In genomic region chr16:4475880-4476790, GRCh38 we compare ENCODE assay signal across 8 cellular contexts. TPM values are rescaled to one million over a fixed set of nuclear protein-coding genes. Genes with fewer than 3 reads are reported as not detected.
A peak's percentile ranks its signal among the peaks of the same experiment; 100 is the strongest.
DNase-seq lines count a peak whose midpoint lies in the region; ATAC-seq and TF ChIP-seq lines count a peak whose summit lies in the region.

A gene with protein sequence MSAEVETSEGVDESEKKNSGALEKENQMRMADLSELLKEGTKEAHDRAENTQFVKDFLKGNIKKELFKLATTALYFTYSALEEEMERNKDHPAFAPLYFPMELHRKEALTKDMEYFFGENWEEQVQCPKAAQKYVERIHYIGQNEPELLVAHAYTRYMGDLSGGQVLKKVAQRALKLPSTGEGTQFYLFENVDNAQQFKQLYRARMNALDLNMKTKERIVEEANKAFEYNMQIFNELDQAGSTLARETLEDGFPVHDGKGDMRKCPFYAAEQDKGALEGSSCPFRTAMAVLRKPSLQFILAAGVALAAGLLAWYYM (plus strand): TSS chr16:4476398. CDS start chr16:4505525, 29,127 bp downstream.

- H3K27ac ChIP-seq in muscle layer of duodenum (ENCODE audit: low read length): no peak within 1 kb of the TSS

- H3K27me3 Mint-ChIP-seq in activated T-cell treated with anti-CD3 and anti-CD28 coated beads, Interleukin-2, amount 50 U/mL, for 4 hours (ENCODE audit: low read depth): no peaks in the 10 kb centered on the region

- no peaks in the 10 kb centered on the region for H3K27me3 ChIP-seq in muscle layer of duodenum (ENCODE audit: low read depth, low read length)

- H3K4me1 ChIP-seq in muscle layer of duodenum (ENCODE audit: control insufficient read depth in 1 of 2, insufficient read depth in 2 of 2, low read length in 2 of 2): peaks cover 4 to 17% of the 10 kb centered on the region in 2 donors

- peak within 1 kb of the TSS; percentile 89 for H3K4me3 ChIP-seq in Jurkat, Clone E6-1 (ENCODE audit: low read length)
- H3K4me3 ChIP-seq in muscle layer of duodenum (ENCODE audit: low read depth in 1 of 2, low read length in 2 of 2): peak within 1 kb of the TSS; percentile 68 to 87

- H3K36me3 Mint-ChIP-seq in activated T-cell treated with anti-CD3 and anti-CD28 coated beads, Interleukin-2, amount 50 U/mL, for 4 hours (ENCODE audit: insufficient read depth): peaks cover 3% of the 10 kb centered on the region

- DNase-seq in DMS53 treated with DMSO at 0.1 percent for 48 hours (lab: John Stamatoyannopoulos, UW; ENCODE audit: unreplicated experiment): peak; percentile 84
- peak; percentile 91 for DNase-seq in Jurkat, Clone E6-1 (ENCODE audit: low read depth, low spot score)
- peak; percentile 94 for DNase-seq in activated T-cell treated with anti-CD3 and anti-CD28 coated beads, Interleukin-2, amount 50 U/mL, for 4 hours
- peak; percentile 86 to 96 for DNase-seq in stimulated activated CD8-positive, alpha-beta memory T cell treated with anti-CD3 and anti-CD28 coated beads, Interleukin-7, amount 100 ng/mL, for 48 hours (ENCODE audit: extremely low read depth in 1 of 2, low read depth in 1 of 2)

- H3K9me3 ChIP-seq in muscle layer of duodenum (ENCODE audit: control insufficient read depth in 1 of 2, low read length in 2 of 2): no peaks in the 10 kb centered on the region

- no peaks in the 10 kb centered on the region for H3K36me3 ChIP-seq in muscle layer of duodenum (ENCODE audit: control insufficient read depth in 1 of 2, insufficient read depth in 2 of 2, low read length in 2 of 2)

- H3K9me3 Mint-ChIP-seq in activated T-cell treated with anti-CD3 and anti-CD28 coated beads, Interleukin-2, amount 50 U/mL, for 4 hours: no peaks in the 10 kb centered on the region

- peak within 1 kb of the TSS; percentile 90 for H3K4me3 Mint-ChIP-seq in activated T-cell treated with anti-CD3 and anti-CD28 coated beads, Interleukin-2, amount 50 U/mL, for 4 hours

- peaks cover 35% of the 10 kb centered on the region for H3K4me1 Mint-ChIP-seq in activated T-cell treated with anti-CD3 and anti-CD28 coated beads, Interleukin-2, amount 50 U/mL, for 4 hours (ENCODE audit: low read depth)

- ATAC-seq in GM21619 (IDR thresholded peaks at IDR 0.05; ENCODE audit: unreplicated experiment) (peak; percentile 80), esophagus mucosa (peak; percentile 95)
- peak; percentile 86 to 89 for ATAC-seq in activated T-cell treated with anti-CD3 and anti-CD28 coated beads, Interleukin-2, amount 50 U/mL, for 4 hours

TF ChIP-seq in PFSK-1, 5 proteins besides CTCF, POLR2A, EP300 and RAD21:
- TF ChIP-seq FOXP2 (optimal IDR thresholded peaks at IDR 0.05; ENCODE audit: borderline replicate concordance, extremely low read depth, extremely low read length, insufficient read depth): peak; percentile 96
- TF ChIP-seq TAF1 (IDR thresholded peaks at IDR 0.05; ENCODE audit: borderline replicate concordance, insufficient read depth, low read length): peak; percentile 89
- TF ChIP-seq, protein P1, sequence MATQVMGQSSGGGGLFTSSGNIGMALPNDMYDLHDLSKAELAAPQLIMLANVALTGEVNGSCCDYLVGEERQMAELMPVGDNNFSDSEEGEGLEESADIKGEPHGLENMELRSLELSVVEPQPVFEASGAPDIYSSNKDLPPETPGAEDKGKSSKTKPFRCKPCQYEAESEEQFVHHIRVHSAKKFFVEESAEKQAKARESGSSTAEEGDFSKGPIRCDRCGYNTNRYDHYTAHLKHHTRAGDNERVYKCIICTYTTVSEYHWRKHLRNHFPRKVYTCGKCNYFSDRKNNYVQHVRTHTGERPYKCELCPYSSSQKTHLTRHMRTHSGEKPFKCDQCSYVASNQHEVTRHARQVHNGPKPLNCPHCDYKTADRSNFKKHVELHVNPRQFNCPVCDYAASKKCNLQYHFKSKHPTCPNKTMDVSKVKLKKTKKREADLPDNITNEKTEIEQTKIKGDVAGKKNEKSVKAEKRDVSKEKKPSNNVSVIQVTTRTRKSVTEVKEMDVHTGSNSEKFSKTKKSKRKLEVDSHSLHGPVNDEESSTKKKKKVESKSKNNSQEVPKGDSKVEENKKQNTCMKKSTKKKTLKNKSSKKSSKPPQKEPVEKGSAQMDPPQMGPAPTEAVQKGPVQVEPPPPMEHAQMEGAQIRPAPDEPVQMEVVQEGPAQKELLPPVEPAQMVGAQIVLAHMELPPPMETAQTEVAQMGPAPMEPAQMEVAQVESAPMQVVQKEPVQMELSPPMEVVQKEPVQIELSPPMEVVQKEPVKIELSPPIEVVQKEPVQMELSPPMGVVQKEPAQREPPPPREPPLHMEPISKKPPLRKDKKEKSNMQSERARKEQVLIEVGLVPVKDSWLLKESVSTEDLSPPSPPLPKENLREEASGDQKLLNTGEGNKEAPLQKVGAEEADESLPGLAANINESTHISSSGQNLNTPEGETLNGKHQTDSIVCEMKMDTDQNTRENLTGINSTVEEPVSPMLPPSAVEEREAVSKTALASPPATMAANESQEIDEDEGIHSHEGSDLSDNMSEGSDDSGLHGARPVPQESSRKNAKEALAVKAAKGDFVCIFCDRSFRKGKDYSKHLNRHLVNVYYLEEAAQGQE (IDR thresholded peaks at IDR 0.05; ENCODE audit: insufficient read depth in 1 of 2, low read depth in 2 of 2, low read length in 2 of 2): peak in 1 of 2 experiments; percentile 59; a peak in 1 of 4 replicates
- 0 out of 2 replicates have a peak, but pooled peaks have one; percentile 87 for TF ChIP-seq SIN3A (IDR thresholded peaks at IDR 0.05; ENCODE audit: borderline replicate concordance, insufficient read depth, low read length)
- peak; percentile 85 for TF ChIP-seq POLR2AphosphoS5 (IDR thresholded peaks at IDR 0.05; ENCODE audit: low read depth, low read length)
TF ChIP-seq in PFSK-1: peak in this region for 5.

RNA-seq across cellular contexts. Expression of the gene that starts here (rescaled TPM):
- 121 TPM for polyA plus RNA-seq in Jurkat, Clone E6-1 (2012; ENCODE audit: insufficient read depth, insufficient read length)
- polyA plus RNA-seq in PFSK-1 (2012; ENCODE audit: insufficient read length, low read depth): 53.3 TPM
- 10 to 100 TPM; 79.9 to 85.3 (median 83.1) TPM for total RNA-seq in activated T-cell treated with anti-CD3 and anti-CD28 coated beads, Interleukin-2, amount 50 U/mL, for 4 hours
- total RNA-seq in esophagus mucosa: 46.6 TPM
